ENCODE assay signal across 18 cellular contexts in genomic region chr6:5443491-5443890, GRCh38.
"Had no signal": no experiment of that assay in that cellular context is flagged by ENCODE, and none has a peak within 500 bp of the region (broad histone marks: within the 10 kb centered on the region; RNA-seq: fewer than 3 reads in every experiment).

No MANE protein-coding gene starts in this region.

- H3K4me2 ChIP-seq: KMS-11, PC-9 had no signal

- H3K9me3 ChIP-seq: breast epithelium had no signal

- H3K4me1 ChIP-seq: breast epithelium had no signal

- H2AFZ ChIP-seq: PC-9 had no signal

- DNase-seq: activated CD4-positive, alpha-beta T cell treated with anti-CD3 and anti-CD28 coated beads, Interleukin-2, amount 10 ng/mL, durations not matched to agents 24 days and 14 days; activated CD4-positive, alpha-beta T cell treated with anti-CD3 and anti-CD28 coated beads, Interleukin-2, amount 50 U/mL, for 48 hours; activated CD4-positive, CD25-positive, alpha-beta regulatory T cell treated with anti-CD3 and anti-CD28 coated beads, Interleukin-2, amount 50 U/mL, for 72 hours; activated CD8-positive, alpha-beta memory T cell treated with anti-CD3 and anti-CD28 coated beads, Interleukin-2, amount 10 ng/mL, durations not matched to agents 7 days and 5 days; activated effector memory CD4-positive, alpha-beta T cell treated with Interleukin-2 at 50 U/mL for 16 hours; activated naive CD4-positive, alpha-beta T cell; activated T-cell treated with anti-CD3 and anti-CD28 coated beads, Interleukin-2, amount 50 U/mL, for 24 hours; aorta; caudate nucleus; NCI-H1105 treated with DMSO at 0.1 percent for 48 hours; NCI-H1436 treated with DMSO at 0.1 percent for 48 hours; NCI-H187; NCI-H510A treated with DMSO at 0.1 percent for 48 hours; NCI-H69; PC-9; SHP77 treated with DMSO at 0.1 percent for 48 hours had no signal

- ATAC-seq: activated CD8-positive, alpha-beta memory T cell treated with anti-CD3 and anti-CD28 coated beads, Interleukin-2, amount 10 ng/mL, durations not matched to agents 7 days and 5 days had no signal

- H3K36me3 ChIP-seq: breast epithelium had no signal

- H3K27ac ChIP-seq: breast epithelium, KMS-11, PC-9 had no signal

- H3K27me3 ChIP-seq: breast epithelium had no signal

- H3K4me3 ChIP-seq: breast epithelium, PC-9 had no signal
